3 cellular contexts compared by ENCODE assay signal in genomic region chr6:36685198-36685919, GRCh38.
TF ChIP-seq lines count a peak whose summit lies in the region.

No MANE protein-coding gene starts in this region.

TF ChIP-seq in SK-N-SH, 30 proteins besides CTCF, POLR2A, EP300 and RAD21:
- TF ChIP-seq JUND (IDR thresholded peaks at IDR 0.05) (no peak), GATA2 (CRISPR knock-in tag; IDR thresholded peaks at IDR 0.05) (no peak), NRF1 (IDR thresholded peaks at IDR 0.05; ENCODE audit: low read depth, low read length) (no peak), TCF12 (IDR thresholded peaks at IDR 0.05) (no peak), FOSL2 (IDR thresholded peaks at IDR 0.05; ENCODE audit: borderline replicate concordance, low read depth) (no peak), NFIC (IDR thresholded peaks at IDR 0.05; ENCODE audit: borderline replicate concordance) (no peak), RFX5 (IDR thresholded peaks at IDR 0.05; ENCODE audit: low read length) (no peak), SMC3 (IDR thresholded peaks at IDR 0.05; ENCODE audit: low read depth, low read length) (no peak), TEAD4 (IDR thresholded peaks at IDR 0.05; ENCODE audit: borderline replicate concordance, insufficient read depth) (no peak), MXI1 (IDR thresholded peaks at IDR 0.05; ENCODE audit: low read depth, low read length) (no peak), FOXJ3 (CRISPR knock-in tag; IDR thresholded peaks at IDR 0.05) (no peak), EZH2phosphoT487 (IDR thresholded peaks at IDR 0.05; ENCODE audit: borderline replicate concordance, low read depth) (no peak), SIN3A (IDR thresholded peaks at IDR 0.05; ENCODE audit: borderline replicate concordance, low read depth, low read length) (no peak), PBX3 (IDR thresholded peaks at IDR 0.05) (no peak), TAF1 (IDR thresholded peaks at IDR 0.05; ENCODE audit: borderline replicate concordance, low read depth, low read length) (no peak), POLR2AphosphoS5 (IDR thresholded peaks at IDR 0.05; ENCODE audit: low read depth, low read length) (no peak)
- TF ChIP-seq, protein P1, sequence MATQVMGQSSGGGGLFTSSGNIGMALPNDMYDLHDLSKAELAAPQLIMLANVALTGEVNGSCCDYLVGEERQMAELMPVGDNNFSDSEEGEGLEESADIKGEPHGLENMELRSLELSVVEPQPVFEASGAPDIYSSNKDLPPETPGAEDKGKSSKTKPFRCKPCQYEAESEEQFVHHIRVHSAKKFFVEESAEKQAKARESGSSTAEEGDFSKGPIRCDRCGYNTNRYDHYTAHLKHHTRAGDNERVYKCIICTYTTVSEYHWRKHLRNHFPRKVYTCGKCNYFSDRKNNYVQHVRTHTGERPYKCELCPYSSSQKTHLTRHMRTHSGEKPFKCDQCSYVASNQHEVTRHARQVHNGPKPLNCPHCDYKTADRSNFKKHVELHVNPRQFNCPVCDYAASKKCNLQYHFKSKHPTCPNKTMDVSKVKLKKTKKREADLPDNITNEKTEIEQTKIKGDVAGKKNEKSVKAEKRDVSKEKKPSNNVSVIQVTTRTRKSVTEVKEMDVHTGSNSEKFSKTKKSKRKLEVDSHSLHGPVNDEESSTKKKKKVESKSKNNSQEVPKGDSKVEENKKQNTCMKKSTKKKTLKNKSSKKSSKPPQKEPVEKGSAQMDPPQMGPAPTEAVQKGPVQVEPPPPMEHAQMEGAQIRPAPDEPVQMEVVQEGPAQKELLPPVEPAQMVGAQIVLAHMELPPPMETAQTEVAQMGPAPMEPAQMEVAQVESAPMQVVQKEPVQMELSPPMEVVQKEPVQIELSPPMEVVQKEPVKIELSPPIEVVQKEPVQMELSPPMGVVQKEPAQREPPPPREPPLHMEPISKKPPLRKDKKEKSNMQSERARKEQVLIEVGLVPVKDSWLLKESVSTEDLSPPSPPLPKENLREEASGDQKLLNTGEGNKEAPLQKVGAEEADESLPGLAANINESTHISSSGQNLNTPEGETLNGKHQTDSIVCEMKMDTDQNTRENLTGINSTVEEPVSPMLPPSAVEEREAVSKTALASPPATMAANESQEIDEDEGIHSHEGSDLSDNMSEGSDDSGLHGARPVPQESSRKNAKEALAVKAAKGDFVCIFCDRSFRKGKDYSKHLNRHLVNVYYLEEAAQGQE (IDR thresholded peaks at IDR 0.05; ENCODE audit: low read depth, low read length), result no peak

TF ChIP-seq in SK-N-SH treated with all-trans-retinoic acid at 6 μM for 48 hours, 23 proteins besides CTCF, POLR2A, EP300 and RAD21:
- TF ChIP-seq TSHZ2 (CRISPR knock-in tag; IDR thresholded peaks at IDR 0.05) (no peak), RARB (CRISPR knock-in tag; IDR thresholded peaks at IDR 0.05) (no peak), ZC3H10 (CRISPR knock-in tag; IDR thresholded peaks at IDR 0.05) (no peak), BACH2 (CRISPR knock-in tag; IDR thresholded peaks at IDR 0.05; ENCODE audit: borderline replicate concordance) (no peak)

TF ChIP-seq in IMR-90, 13 proteins besides CTCF, POLR2A, EP300 and RAD21:
- no peak for TF ChIP-seq RCOR1 (IDR thresholded peaks at IDR 0.05; ENCODE audit: insufficient replicate concordance, low read length)
- TF ChIP-seq SMC3 (IDR thresholded peaks at IDR 0.05; ENCODE audit: low read depth, low read length), result no peak
- TF ChIP-seq CHD1 (IDR thresholded peaks at IDR 0.05; ENCODE audit: low read depth, low read length), result no peak
- no peak for TF ChIP-seq ELK1 (IDR thresholded peaks at IDR 0.05; ENCODE audit: borderline replicate concordance, low read depth, low read length)
- TF ChIP-seq USF2 (IDR thresholded peaks at IDR 0.05; ENCODE audit: low read depth, low read length), result no peak
- TF ChIP-seq MAFK (IDR thresholded peaks at IDR 0.05; ENCODE audit: low read depth, low read length), result no peak
- no peak for TF ChIP-seq NFE2L2 (IDR thresholded peaks at IDR 0.05; ENCODE audit: low read depth, low read length)
- TF ChIP-seq CEBPB (IDR thresholded peaks at IDR 0.05; ENCODE audit: low read depth, low read length), result no peak
- TF ChIP-seq MAZ (IDR thresholded peaks at IDR 0.05; ENCODE audit: borderline replicate concordance, low read depth, low read length), result no peak
